In genomic region chr10:5691786-5692185, GRCh38 we compare ENCODE assay signal across 1 cellular context.
TF ChIP-seq lines count a peak whose summit lies in the region.

No MANE protein-coding gene starts in this region.

TF ChIP-seq in H1, 55 proteins besides CTCF, POLR2A, EP300 and RAD21:
- TF ChIP-seq TAF1 (IDR thresholded peaks at IDR 0.05; ENCODE audit: low read depth, low read length) (no peak), SUZ12 (IDR thresholded peaks at IDR 0.05; ENCODE audit: low read length) (no peak), BCL11A (IDR thresholded peaks at IDR 0.05; ENCODE audit: low read depth in 2 of 2, low read length in 2 of 2) (no peak), RNF2 (IDR thresholded peaks at IDR 0.05; ENCODE audit: borderline replicate concordance, low read depth, low read length, missing control alignments, poor library complexity, severe bottlenecking) (no peak), SRF (IDR thresholded peaks at IDR 0.05; ENCODE audit: low read depth, low read length) (no peak), MAX (IDR thresholded peaks at IDR 0.05) (no peak), TAF7 (optimal IDR thresholded peaks at IDR 0.05; ENCODE audit: borderline replicate concordance, low read depth, low read length) (no peak), TCF12 (IDR thresholded peaks at IDR 0.05; ENCODE audit: low read depth, low read length) (no peak), CHD1 (IDR thresholded peaks at IDR 0.05; ENCODE audit: low read depth, low read length) (no peak), CREB1 (IDR thresholded peaks at IDR 0.05) (no peak), RXRA (IDR thresholded peaks at IDR 0.05; ENCODE audit: insufficient read depth, low read depth, low read length) (no peak), BACH1 (IDR thresholded peaks at IDR 0.05; ENCODE audit: low read length) (no peak), NANOG (IDR thresholded peaks at IDR 0.05; ENCODE audit: insufficient read depth, low read depth, low read length, poor library complexity, severe bottlenecking) (no peak), PHF8 (conservative IDR thresholded peaks at IDR 0.05; ENCODE audit: low read depth, low read length) (no peak), HDAC6 (IDR thresholded peaks at IDR 0.05; ENCODE audit: low read depth, low read length) (no peak)
